In the genomic region with DNA sequence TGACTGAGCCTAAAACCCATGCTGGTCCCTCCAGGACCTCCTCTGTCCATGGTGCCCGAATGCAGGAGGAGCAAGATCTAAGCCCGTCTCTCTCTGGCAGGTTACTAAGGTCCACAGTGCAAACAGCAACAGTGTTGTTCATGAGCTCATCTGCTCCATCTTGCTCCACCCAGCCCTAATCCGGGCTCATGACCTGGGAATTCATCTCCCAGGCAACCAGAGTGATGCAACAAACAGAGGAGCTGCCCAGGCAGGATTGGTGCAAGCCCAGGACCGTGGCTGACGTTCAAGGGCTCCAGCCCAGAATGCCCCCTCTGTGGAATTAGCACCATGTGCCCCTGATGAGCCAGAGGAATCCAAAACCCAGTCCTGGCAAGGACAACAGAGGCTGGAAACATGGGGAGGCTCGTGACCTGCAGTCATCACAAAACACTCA, we compare ENCODE assay signal across 9 cellular contexts. TPM values are rescaled to one million over a fixed set of nuclear protein-coding genes. Genes with fewer than 3 reads are reported as not detected.
DNase-seq lines count a peak whose midpoint lies in the region; ATAC-seq and TF ChIP-seq lines count a peak whose summit lies in the region.
"Had no signal": no experiment of that assay in that cellular context is flagged by ENCODE, and none has a peak within 500 bp of the region (broad histone marks: within the 10 kb centered on the region; RNA-seq: fewer than 3 reads in every experiment).

No MANE protein-coding gene starts in this region.

- H3K9me3 Mint-ChIP-seq in stimulated activated memory B cell treated with anti-CD40 and anti-IgM and Interleukin-4, amounts not matched to agents 10 μg/mL and 1 μg/mL and 100 μg/mL, for 72 hours: peaks cover 8% of the 10 kb centered on the region

- H3K4me1 Mint-ChIP-seq in stimulated activated memory B cell treated with anti-CD40 and anti-IgM and Interleukin-4, amounts not matched to agents 10 μg/mL and 1 μg/mL and 100 μg/mL, for 72 hours: no peaks in the 10 kb centered on the region

- ATAC-seq in mucosa of descending colon (peak; percentile 72), HG02588 (IDR thresholded peaks at IDR 0.05; ENCODE audit: unreplicated experiment) (no peak), GM19328 (IDR thresholded peaks at IDR 0.05; ENCODE audit: unreplicated experiment) (no peak), HG02610 (IDR thresholded peaks at IDR 0.05; ENCODE audit: unreplicated experiment) (no peak)
- no peak for ATAC-seq in stimulated activated memory B cell treated with anti-CD40 and anti-IgM and Interleukin-4, amounts not matched to agents 10 μg/mL and 1 μg/mL and 100 μg/mL, for 72 hours

- no peak overlapping the region for H3K4me3 Mint-ChIP-seq in stimulated activated memory B cell treated with anti-CD40 and anti-IgM and Interleukin-4, amounts not matched to agents 10 μg/mL and 1 μg/mL and 100 μg/mL, for 72 hours

- no peaks in the 10 kb centered on the region for H3K36me3 ChIP-seq in mucosa of descending colon (ENCODE audit: low read depth)

- H3K4me1 ChIP-seq in mucosa of descending colon (ENCODE audit: low read depth): no peaks in the 10 kb centered on the region

- no peaks in the 10 kb centered on the region for H3K27me3 Mint-ChIP-seq in stimulated activated memory B cell treated with anti-CD40 and anti-IgM and Interleukin-4, amounts not matched to agents 10 μg/mL and 1 μg/mL and 100 μg/mL, for 72 hours

- no peak overlapping the region for H3K27ac Mint-ChIP-seq in stimulated activated memory B cell treated with anti-CD40 and anti-IgM and Interleukin-4, amounts not matched to agents 10 μg/mL and 1 μg/mL and 100 μg/mL, for 72 hours

- intact Hi-C loops in mucosa of descending colon (cut with DNase I, micrococcal nuclease): no loop called here

- no peak overlapping the region for H3K4me3 ChIP-seq in epithelial cell of esophagus (ENCODE audit: low read length)
- H3K4me3 ChIP-seq in mucosa of descending colon: no peak overlapping the region
- H3K4me3 ChIP-seq: SK-N-MC had no signal

- DNase-seq in AG09319 (ENCODE audit: extremely low read depth, low read depth): peak; percentile 7
- peak; percentile 5 for DNase-seq in NCI-H2171 (lab: John Stamatoyannopoulos, UW)
- peak; percentile 66 for DNase-seq in epithelial cell of esophagus (ENCODE audit: low read depth)
- peak; percentile 39 to 64 (median 40) for DNase-seq in mucosa of descending colon

- H3K9me3 ChIP-seq in mucosa of descending colon: no peaks in the 10 kb centered on the region

- TF ChIP-seq CTCF in AG09319 (IDR thresholded peaks at IDR 0.05; ENCODE audit: low read depth, low read length): no peak
- TF ChIP-seq CTCF in epithelial cell of esophagus (IDR thresholded peaks at IDR 0.05; ENCODE audit: insufficient read depth, low read depth, low read length, missing control alignments): no peak
- TF ChIP-seq CTCF in mucosa of descending colon (IDR thresholded peaks at IDR 0.05): no peak

- no peaks in the 10 kb centered on the region for H3K36me3 Mint-ChIP-seq in stimulated activated memory B cell treated with anti-CD40 and anti-IgM and Interleukin-4, amounts not matched to agents 10 μg/mL and 1 μg/mL and 100 μg/mL, for 72 hours

RNA-seq across cellular contexts. Expression of gene HSPB8, which starts 29.9 kb away (rescaled TPM):
- total RNA-seq in mucosa of descending colon: 100 to 1,000 TPM in 1 of 3 donors, 10 to 100 TPM in 1, 1 to 10 TPM in 1; 4.7 to 232 (median 10.4) TPM

Comparison
In these comparisons a context has a peak if more than half of its experiments do, and no peak if none do; other contexts are left out.
1. DNase-seq: peak in every context shown above with its lines; median percentile 66 in epithelial cell of esophagus; 40 in mucosa of descending colon; 7 in AG09319; 5 in NCI-H2171.